In genomic region chrX:103585421-103586313, GRCh38 we compare ENCODE assay signal across 8 cellular contexts. TPM values are rescaled to one million over a fixed set of nuclear protein-coding genes. Genes with fewer than 3 reads are reported as not detected.
DNase-seq lines count a peak whose midpoint lies in the region; ATAC-seq and TF ChIP-seq lines count a peak whose summit lies in the region.

TSS of gene TCEAL4 (plus strand) at chrX:103585515. CDS start at chrX:103586676, 1,161 bp downstream.

- ATAC-seq in HG03378 (IDR thresholded peaks at IDR 0.05; ENCODE audit: unreplicated experiment) (peak; percentile 50), PC-3 (peak; percentile 80), left cardiac atrium (peak; percentile 90 to 96)

- H3K27me3 ChIP-seq in PC-3 (ENCODE audit: low read length) (no peaks in the 10 kb centered on the region), parathyroid adenoma (ENCODE audit: control insufficient read depth, insufficient read depth, low read length) (no peaks in the 10 kb centered on the region)

- H3K9me2 ChIP-seq in PC-3 (replicated peaks; ENCODE audit: low read length) = no peaks in the 10 kb centered on the region

- intact Hi-C loops in CD14-positive monocyte (cut with micrococcal nuclease) (no loop called here), PC-3 (cut with micrococcal nuclease) (loop anchor here (5.0 kb wide), 2 partner anchors 42 to 53 kb away; partner anchors contain the start of gene TCEAL1), left cardiac atrium (cut with DNase I) (no loop called here)

- TF ChIP-seq CTCF in CD14-positive monocyte (IDR thresholded peaks at IDR 0.05) (no peak), PC-3 (conservative IDR thresholded peaks at IDR 0.05; ENCODE audit: low read depth, low read length) (no peak), parathyroid adenoma (IDR thresholded peaks at IDR 0.05) (no peak)

- H3K9me3 ChIP-seq in PC-3 (ENCODE audit: low read length) (no peaks in the 10 kb centered on the region), parathyroid adenoma (ENCODE audit: control insufficient read depth, low read length) (no peaks in the 10 kb centered on the region)

- H3K9ac ChIP-seq in PC-3 (ENCODE audit: low read length) (peak within 1 kb of the TSS; percentile 92), parathyroid adenoma (peak within 1 kb of the TSS; percentile 61)

- peaks cover 6% of the 10 kb centered on the region; the same call in 1 of the 2 replicates for H3K4me1 ChIP-seq in PC-3 (ENCODE audit: insufficient read depth, low read length)
- H3K4me1 ChIP-seq in parathyroid adenoma = peaks cover 3% of the 10 kb centered on the region

- H3K36me3 ChIP-seq in PC-3 (ENCODE audit: low read depth, low read length) (no peaks in the 10 kb centered on the region), parathyroid adenoma (ENCODE audit: control insufficient read depth, insufficient read depth, low read length) (no peaks in the 10 kb centered on the region)

- CTCF ChIA-PET in PC-3 (lab: Charles Lee) = no interaction called here

- POLR2A ChIA-PET in PC-3 (lab: Charles Lee; ENCODE audit: unreplicated experiment) = no interaction called here

- peak within 1 kb of the TSS; percentile 96 for H2AFZ ChIP-seq in PC-3 (ENCODE audit: low read length)
- peak within 1 kb of the TSS; percentile 75 for H2AFZ ChIP-seq in parathyroid adenoma

- no peaks in the 10 kb centered on the region for H4K20me1 ChIP-seq in PC-3 (ENCODE audit: low read length)

- no peaks in the 10 kb centered on the region for H3K36me3 Mint-ChIP-seq in CD14-positive monocyte

- H3K4me3 Mint-ChIP-seq in CD14-positive monocyte = peak within 1 kb of the TSS; percentile 93 to 95

- peaks cover 0 to 4% (median 0%) of the 10 kb centered on the region in 7 donors for H3K9me3 Mint-ChIP-seq in CD14-positive monocyte

- peak within 1 kb of the TSS; percentile 53 for H3K27ac ChIP-seq in PC-3 (ENCODE audit: low read length)
- no peak within 1 kb of the TSS for H3K27ac ChIP-seq in adipose tissue (ENCODE audit: low read depth, low read length)
- H3K27ac ChIP-seq in parathyroid adenoma = peak within 1 kb of the TSS; percentile 92

- peaks cover 8% of the 10 kb centered on the region for H3K4me1 Mint-ChIP-seq in CD14-positive monocyte

- DNase-seq in CD14-positive monocyte (ENCODE audit: low spot score) = no peak
- peak; percentile 20 for DNase-seq in GM19238 (ENCODE audit: insufficient read length, low spot score)
- peak; percentile 31 for DNase-seq in PC-3
- DNase-seq in left cardiac atrium = peak; percentile 63
- no peak for DNase-seq in NOMO-1 (lab: John Stamatoyannopoulos, UW; ENCODE audit: unreplicated experiment in 2 of 2)

- H3K27me3 Mint-ChIP-seq in CD14-positive monocyte (ENCODE audit: low read depth in 3 of 3) = peaks cover 0 to 2% (median 0%) of the 10 kb centered on the region in 3 donors

- peak within 1 kb of the TSS; percentile 19 to 67 (median 43) for H3K27ac Mint-ChIP-seq in CD14-positive monocyte

- TSS peak; percentile 40 for BruUV-seq in PC-3 (replicated peaks; lab: Mats Ljungman, UMichigan)

- 0 to 19% (median 1%) methylated on average over 30 to 56 of the region's 56 CpGs for WGBS in adipose tissue, 3 donors

- no peaks in the 10 kb centered on the region for H3F3A ChIP-seq in PC-3 (ENCODE audit: low read length, unreplicated experiment)

- peak within 1 kb of the TSS; percentile 90 for H3K4me2 ChIP-seq in PC-3 (ENCODE audit: low read length)
- H3K4me2 ChIP-seq in parathyroid adenoma (ENCODE audit: low read length) = peak within 1 kb of the TSS; percentile 68

- peak within 1 kb of the TSS; percentile 98 for H3K4me3 ChIP-seq in PC-3 (ENCODE audit: low read length)
- H3K4me3 ChIP-seq in parathyroid adenoma (ENCODE audit: low read depth, low read length) = peak within 1 kb of the TSS; percentile 78

- H3K79me2 ChIP-seq in PC-3 (ENCODE audit: low read length) = peaks cover 27% of the 10 kb centered on the region
- H3K79me2 ChIP-seq in parathyroid adenoma = no peaks in the 10 kb centered on the region

RNA-seq across cellular contexts. Expression of gene TCEAL4, which starts in this region (rescaled TPM):
- polyA plus RNA-seq in CD14-positive monocyte (10 to 100 TPM in 1 of 2 donors, 1 to 10 TPM in 1; 8.5 to 10.7 TPM), adipose tissue (100 to 1,000 TPM in 1 of 3 donors, 10 to 100 TPM in 2; 48.9 to 464 (median 89.0) TPM)
- total RNA-seq in PC-3 (2014; rRNA removed) (29.8 and 40.8 TPM in 2 replicates), left cardiac atrium (10 to 100 TPM; 70.5 to 75.6 TPM)

Comparison
In these comparisons a context has a peak if more than half of its experiments do, and no peak if none do; other contexts are left out.
1. RNA of gene TCEAL4 (polyA plus RNA-seq): 48.9 to 464 TPM in adipose tissue; 8.5 to 10.7 TPM in CD14-positive monocyte; every median in the first group is over 4 times any median in the second.
2. DNase-seq: peak in GM19238 (single experiment), PC-3 (single experiment) and left cardiac atrium (single experiment); none in CD14-positive monocyte (single experiment) and NOMO-1 (0 of 2).
3. Peak in every context shown above with its lines, with median percentiles within 50 percentile points of each other: ATAC-seq.